9 cellular contexts compared by ENCODE assay signal in the genomic region with DNA sequence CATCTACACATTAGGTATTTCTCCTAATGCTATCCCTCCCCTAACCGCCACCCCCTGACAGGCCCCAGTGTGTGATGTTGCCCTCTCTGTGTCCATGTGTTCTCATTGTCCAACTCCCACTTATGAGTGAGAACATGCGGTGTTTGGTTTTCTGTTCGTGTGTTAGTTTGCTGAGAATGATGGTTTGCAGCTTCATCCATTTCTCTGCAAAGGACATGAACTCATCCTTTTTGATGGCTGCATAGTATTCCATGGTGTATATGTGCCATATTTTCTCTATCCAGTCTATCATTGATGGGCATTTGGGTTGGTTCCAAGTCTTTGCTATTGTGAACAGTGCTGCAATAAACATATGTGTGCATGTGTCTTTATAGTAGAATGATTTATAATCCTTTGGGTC. TPM values are rescaled to one million over a fixed set of nuclear protein-coding genes. Genes with fewer than 3 reads are reported as not detected.
"Had no signal": no experiment of that assay in that cellular context is flagged by ENCODE, and none has a peak within 500 bp of the region (broad histone marks: within the 10 kb centered on the region; RNA-seq: fewer than 3 reads in every experiment).

No MANE protein-coding gene starts in this region.

RNA-seq across cellular contexts. Expression of a gene that starts 8.2 kb away (rescaled TPM):
- total RNA-seq: activated naive CD4-positive, alpha-beta T cell treated with anti-CD3 and anti-CD28 coated beads for 36 hours; activated naive CD4-positive, alpha-beta T cell treated with anti-CD3 and anti-CD28 coated beads, Interleukin-2, amount 50 U/mL, for 72 hours; activated naive CD8-positive, alpha-beta T cell treated with anti-CD3 and anti-CD28 coated beads for 36 hours; activated naive CD8-positive, alpha-beta T cell treated with anti-CD3 and anti-CD28 coated beads, Interleukin-2, amount 10 ng/mL, durations not matched to agents 7 days and 5 days; activated T-cell treated with anti-CD3 and anti-CD28 coated beads, Interleukin-2, amount 50 U/mL, for 4 hours; activated T-cell treated with anti-CD3 and anti-CD28 coated beads, Interleukin-2, amount 50 U/mL, for 72 hours; activated T-helper 1 cell treated with anti-CD3 and anti-CD28 coated beads, Interleukin-12 subunit alpha, Interleukin-12 subunit beta, Interleukin-2, Interleukin-4 antibody, amounts not matched to agents 30 ng/mL and 10 ng/mL and 1 ng/mL, durations not matched to agents 14 hours and 24 hours and 36 hours; activated T-helper 17 cell treated with anti-CD3 and anti-CD28 coated beads, Interleukin-2, amount 50 U/mL, for 72 hours; activated T-helper 2 cell treated with anti-CD3 and anti-CD28 coated beads, Interferon-gamma antibody, Interleukin-2, Interleukin-4, amounts not matched to agents 10 μg/mL and 5 μg/mL and 100 μg/mL, durations not matched to agents 14 hours and 24 hours and 36 hours had no signal
